ENCODE assay signal across 8 cellular contexts in genomic region chr1:1778827-1779675, GRCh38. TPM values are rescaled to one million over a fixed set of nuclear protein-coding genes. Genes with fewer than 3 reads are reported as not detected.
A peak's percentile ranks its signal among the peaks of the same experiment; 100 is the strongest.
DNase-seq lines count a peak whose midpoint lies in the region; ATAC-seq and TF ChIP-seq lines count a peak whose summit lies in the region.

No MANE protein-coding gene starts in this region.

- no peaks in the 10 kb centered on the region for H4K20me1 ChIP-seq in OCI-LY1 (ENCODE audit: insufficient read depth, low read length)

- peaks cover 12% of the 10 kb centered on the region; the same call in 1 of the 2 replicates for H3F3A ChIP-seq in OCI-LY1 (ENCODE audit: insufficient read depth, low read length)

- no peaks in the 10 kb centered on the region for H3K27me3 Mint-ChIP-seq in CD4-positive, alpha-beta T cell
- no peaks in the 10 kb centered on the region for H3K27me3 Mint-ChIP-seq in activated T-cell treated with anti-CD3 and anti-CD28 coated beads, Interleukin-2, amount 50 U/mL, for 72 hours (ENCODE audit: low read depth)

- intact Hi-C loops in CD4-positive, alpha-beta T cell (cut with DNase I, micrococcal nuclease) = loop anchor here in 1 of 2 experiments (2.0 kb wide), 2 partner anchors 112 to 130 kb away; partner anchors contain the start of gene GNB1
- intact Hi-C loops in ovary (cut with DNase I) = loop anchor here in 1 of 4 donors (5.0 kb wide), 1 partner anchor 113 kb away; the partner anchor contains the start of gene GNB1
- intact Hi-C loops in tibial artery (cut with DNase I; ENCODE audit: low total_unique reads) = no loop called here

- H2AFZ ChIP-seq in OCI-LY1 (ENCODE audit: low read length) = no peak overlapping the region

- peak overlapping the region; percentile 82 for H3K27ac ChIP-seq in CD4-positive, alpha-beta T cell (ENCODE audit: low read depth, low read length)
- H3K27ac ChIP-seq in OCI-LY1 (ENCODE audit: low read depth, low read length, poor library complexity, severe bottlenecking) (peak overlapping the region; percentile 100), foreskin keratinocyte (peak overlapping the region; percentile 78), ovary (peak overlapping the region in 1 of 2 donors; percentile 8), tibial artery (peak overlapping the region; percentile 68 to 90)

- peak; percentile 48 to 87 (median 65) for DNase-seq in CD4-positive, alpha-beta T cell
- peak; percentile 72 to 74 for DNase-seq in activated T-cell treated with anti-CD3 and anti-CD28 coated beads, Interleukin-2, amount 50 U/mL, for 72 hours
- DNase-seq in foreskin keratinocyte = peak; percentile 49 to 71
- peak; percentile 37 to 68 (median 57) for DNase-seq in ovary
- peak; percentile 75 to 86 for DNase-seq in tibial artery

- H3K79me2 ChIP-seq in OCI-LY1 (ENCODE audit: insufficient read depth, low read length) = peaks cover 40% of the 10 kb centered on the region

- H3K9me3 ChIP-seq in CD4-positive, alpha-beta T cell (ENCODE audit: control insufficient read depth, low read length) = no peaks in the 10 kb centered on the region
- H3K9me3 ChIP-seq in OCI-LY1 (ENCODE audit: low read length) (no peaks in the 10 kb centered on the region), ovary (no peaks in the 10 kb centered on the region), tibial artery (no peaks in the 10 kb centered on the region)

- CTCF ChIA-PET in CD4-positive, alpha-beta T cell (lab: Charles Lee) = interaction anchor here (0.8 to 1.5 kb wide), 3 partner anchors 127 to 130 kb away, joined by 3 to 6 read pairs (median 3); no protein-coding TSS in a partner anchor

- no peak for TF ChIP-seq EP300 in ovary (IDR thresholded peaks at IDR 0.05)

- 17 to 28% (median 25%) methylated on average over 35 to 54 of the region's 54 CpGs for WGBS in ovary, 3 donors

- peak overlapping the region; percentile 87 for H3K9ac ChIP-seq in OCI-LY1 (ENCODE audit: low read length)

- POLR2A ChIA-PET in CD4-positive, alpha-beta T cell (lab: Charles Lee) = interaction anchor here (0.7 to 2.4 kb wide), 11 partner anchors 13 to 407 kb away, joined by 3 to 23 read pairs (median 4); partner anchors contain the start of genes AURKAIP1, CCNL2 and CDK11A

- TF ChIP-seq POLR2A in GM19193 (IDR thresholded peaks at IDR 0.05; ENCODE audit: extremely low read depth, insufficient read depth, insufficient read length) (peak; percentile 54), ovary (IDR thresholded peaks at IDR 0.05) (no peak)

- H3K27ac Mint-ChIP-seq in CD4-positive, alpha-beta T cell = peak overlapping the region; percentile 93
- peak overlapping the region; percentile 94 for H3K27ac Mint-ChIP-seq in activated T-cell treated with anti-CD3 and anti-CD28 coated beads, Interleukin-2, amount 50 U/mL, for 72 hours

- H3K36me3 ChIP-seq in OCI-LY1 (ENCODE audit: insufficient read depth, low read length) = peaks cover 22% of the 10 kb centered on the region
- H3K36me3 ChIP-seq in ovary = no peaks in the 10 kb centered on the region
- H3K36me3 ChIP-seq in tibial artery = no peaks in the 10 kb centered on the region

- no peaks in the 10 kb centered on the region for H3K9me3 Mint-ChIP-seq in CD4-positive, alpha-beta T cell
- no peaks in the 10 kb centered on the region for H3K9me3 Mint-ChIP-seq in activated T-cell treated with anti-CD3 and anti-CD28 coated beads, Interleukin-2, amount 50 U/mL, for 72 hours

- H3K9me2 ChIP-seq in OCI-LY1 (ENCODE audit: low read depth, low read length) = no peaks in the 10 kb centered on the region

- peak; percentile 30 for TF ChIP-seq CTCF in CD4-positive, alpha-beta T cell (IDR thresholded peaks at IDR 0.05)
- TF ChIP-seq CTCF in OCI-LY1 (IDR thresholded peaks at IDR 0.05; ENCODE audit: low read length) (peak; percentile 60), foreskin keratinocyte (conservative IDR thresholded peaks at IDR 0.05) (peak; percentile 42), ovary (IDR thresholded peaks at IDR 0.05) (no peak), tibial artery (IDR thresholded peaks at IDR 0.05) (no peak)

- H3K36me3 Mint-ChIP-seq in CD4-positive, alpha-beta T cell (ENCODE audit: low read depth) = peaks cover 13% of the 10 kb centered on the region
- H3K36me3 Mint-ChIP-seq in activated T-cell treated with anti-CD3 and anti-CD28 coated beads, Interleukin-2, amount 50 U/mL, for 72 hours (ENCODE audit: insufficient read depth in 2 of 2) = peaks cover 0 to 3% of the 10 kb centered on the region in 2 donors

- H3K27me3 ChIP-seq in CD4-positive, alpha-beta T cell (ENCODE audit: control insufficient read depth, insufficient read depth, low read length) = no peaks in the 10 kb centered on the region
- no peaks in the 10 kb centered on the region for H3K27me3 ChIP-seq in OCI-LY1 (ENCODE audit: insufficient read depth, low read length)
- H3K27me3 ChIP-seq in foreskin keratinocyte = no peaks in the 10 kb centered on the region
- no peaks in the 10 kb centered on the region for H3K27me3 ChIP-seq in ovary
- H3K27me3 ChIP-seq in tibial artery = no peaks in the 10 kb centered on the region

- peak overlapping the region; percentile 91 for H3K4me2 ChIP-seq in OCI-LY1 (ENCODE audit: low read length)

- H3K4me3 ChIP-seq in OCI-LY1 (ENCODE audit: low read depth, low read length, poor library complexity, severe bottlenecking) (peak overlapping the region; percentile 81), ovary (peak overlapping the region; percentile 74), tibial artery (peak overlapping the region; percentile 86 to 92)

- peak; percentile 62 for ATAC-seq in CD4-positive, alpha-beta T cell (ENCODE audit: poor library complexity)
- peak; percentile 64 for ATAC-seq in HG03378 (IDR thresholded peaks at IDR 0.05; ENCODE audit: unreplicated experiment)
- peak; percentile 54 to 62 for ATAC-seq in activated T-cell treated with anti-CD3 and anti-CD28 coated beads, Interleukin-2, amount 50 U/mL, for 72 hours (replicated peaks in 1 of 2)
- peak; percentile 81 for ATAC-seq in foreskin keratinocyte

- peaks cover 67% of the 10 kb centered on the region for H3K4me1 Mint-ChIP-seq in CD4-positive, alpha-beta T cell (ENCODE audit: low read depth)
- peaks cover 66% of the 10 kb centered on the region for H3K4me1 Mint-ChIP-seq in activated T-cell treated with anti-CD3 and anti-CD28 coated beads, Interleukin-2, amount 50 U/mL, for 72 hours (ENCODE audit: low read depth)

- peaks cover 74% of the 10 kb centered on the region for H3K4me1 ChIP-seq in OCI-LY1 (ENCODE audit: insufficient read depth, low read length, severe bottlenecking)
- no peaks in the 10 kb centered on the region for H3K4me1 ChIP-seq in foreskin keratinocyte
- peaks cover 50% of the 10 kb centered on the region for H3K4me1 ChIP-seq in ovary (ENCODE audit: insufficient read depth)
- H3K4me1 ChIP-seq in tibial artery = peaks cover 8 to 77% (median 66%) of the 10 kb centered on the region in 4 donors

- peak overlapping the region; percentile 93 for H3K4me3 Mint-ChIP-seq in CD4-positive, alpha-beta T cell
- H3K4me3 Mint-ChIP-seq in activated T-cell treated with anti-CD3 and anti-CD28 coated beads, Interleukin-2, amount 50 U/mL, for 72 hours = peak overlapping the region; percentile 74 to 76

RNA-seq across cellular contexts. Expression of gene NADK, which starts 0.8 kb away (rescaled TPM):
- total RNA-seq in CD4-positive, alpha-beta T cell = 10 to 100 TPM; 19.9 to 25.1 TPM
- 10 to 100 TPM; 54.0 to 54.5 TPM for total RNA-seq in activated T-cell treated with anti-CD3 and anti-CD28 coated beads, Interleukin-2, amount 50 U/mL, for 72 hours
- total RNA-seq in foreskin keratinocyte (50.8 and 56.3 TPM in 2 replicates), ovary (10 to 100 TPM; 45.1 to 76.0 (median 62.7) TPM)
- polyA plus RNA-seq in foreskin keratinocyte (35.1 and 42.0 TPM in 2 replicates), ovary (10 to 100 TPM; 21.8 to 57.0 TPM)

RNA-seq across cellular contexts. Expression of gene CDK11A, which starts 54.9 kb away (rescaled TPM):
- total RNA-seq in CD4-positive, alpha-beta T cell = 100 to 1,000 TPM; 206 to 217 TPM
- total RNA-seq in activated T-cell treated with anti-CD3 and anti-CD28 coated beads, Interleukin-2, amount 50 U/mL, for 72 hours = 10 to 100 TPM; 40.3 to 72.5 TPM
- 9.8 and 19.5 TPM in 2 replicates for total RNA-seq in foreskin keratinocyte
- polyA plus RNA-seq in foreskin keratinocyte = 13.0 and 25.8 TPM in 2 replicates
- 10 to 100 TPM; 20.9 to 51.3 (median 31.1) TPM for total RNA-seq in ovary
- 10 to 100 TPM; 16.7 to 21.6 TPM for polyA plus RNA-seq in ovary

Comparison
In these comparisons a context has a peak if more than half of its experiments do, and no peak if none do; other contexts are left out.
1. CTCF ChIP-seq: peak in CD4-positive, alpha-beta T cell (single experiment), OCI-LY1 (single experiment) and foreskin keratinocyte (single experiment); none in ovary (0 of 3) and tibial artery (0 of 2).
2. Peak in every context shown above with its lines, with median percentiles within 50 percentile points of each other: ATAC-seq, DNase-seq and H3K4me3 ChIP-seq.